In the genomic region with DNA sequence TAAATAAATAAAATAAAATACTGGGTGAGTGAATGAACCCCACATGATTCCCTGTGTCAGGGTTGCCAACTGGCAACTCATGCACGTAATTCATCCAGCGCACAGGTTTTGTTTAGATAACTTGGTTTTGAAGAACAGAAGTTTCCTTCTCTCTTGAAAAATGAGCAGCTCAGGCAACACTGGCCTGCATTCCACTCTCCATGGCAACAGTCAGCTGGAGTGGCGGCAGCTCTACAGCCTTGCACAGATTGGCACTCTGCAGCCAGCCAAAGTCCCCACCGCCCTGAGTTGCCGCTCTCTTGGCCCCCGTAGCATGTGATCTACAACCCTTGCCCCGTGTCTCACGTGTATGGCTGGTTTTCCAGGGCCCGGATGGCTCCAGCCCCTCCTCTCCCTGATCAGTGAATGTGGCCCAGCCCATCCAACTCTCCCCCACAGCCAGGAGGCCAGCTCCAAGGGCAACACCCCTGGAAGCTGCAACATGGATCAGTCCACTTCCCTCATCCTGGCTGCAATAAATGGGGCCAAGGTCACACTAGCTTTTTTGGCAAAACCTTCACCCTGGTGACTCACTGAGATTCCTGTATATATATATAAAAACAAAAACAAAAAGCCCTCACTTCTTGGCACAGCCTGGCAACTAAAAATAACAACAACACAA, we compare ENCODE assay signal across 10 cellular contexts. TPM values are rescaled to one million over a fixed set of nuclear protein-coding genes. Genes with fewer than 3 reads are reported as not detected.
A peak's percentile ranks its signal among the peaks of the same experiment; 100 is the strongest.
DNase-seq lines count a peak whose midpoint lies in the region; ATAC-seq and TF ChIP-seq lines count a peak whose summit lies in the region.
"Not testable (repeated sequence)": the region's sequence is repeated elsewhere in the genome, so short reads cannot be mapped to it uniquely, and the experiment has no call there.
"Had no signal": no experiment of that assay in that cellular context is flagged by ENCODE, and none has a peak within 500 bp of the region (broad histone marks: within the 10 kb centered on the region; RNA-seq: fewer than 3 reads in every experiment).

No MANE protein-coding gene starts in this region.

- DNase-seq in DMS53 treated with DMSO at 0.1 percent for 48 hours (lab: John Stamatoyannopoulos, UW; ENCODE audit: unreplicated experiment) (peak; percentile 45), MG63 (peak; percentile 92), Peyer's patch (peak in 2 of 3 donors; percentile 70 to 83), brain pericyte (ENCODE audit: low read depth, low spot score) (peak; percentile 79), foreskin fibroblast (peak; percentile 96 to 97), right lobe of liver (peak; percentile 73 to 92 (median 91)), pulmonary artery endothelial cell (ENCODE audit: low read depth, low spot score) (peak; percentile 95)
- not testable (repeated sequence) for DNase-seq in vagina (ENCODE audit: extremely low spot score in 2 of 2)

- ATAC-seq in right lobe of liver, result peak; percentile 40 to 65 (median 50)

- not testable (repeated sequence) for TF ChIP-seq CTCF in Peyer's patch (IDR thresholded peaks at IDR 0.05); foreskin fibroblast (IDR thresholded peaks at IDR 0.05; ENCODE audit: low read depth, low read length); right lobe of liver (IDR thresholded peaks at IDR 0.05); vagina (IDR thresholded peaks at IDR 0.05)

- 22% methylated on average over 4 of the region's 9 CpGs for WGBS in right lobe of liver (ENCODE audit: insufficient coverage, low coverage, low lambda C conversion rate, missing lambda C conversion rate)

- not testable (repeated sequence) for H3K9me3 ChIP-seq in MG63, Peyer's patch, right lobe of liver, vagina

- not testable (repeated sequence) for H3K36me3 ChIP-seq in MG63, Peyer's patch, right lobe of liver, vagina

- H3K27me3 ChIP-seq in MG63, Peyer's patch, right lobe of liver, vagina: not testable (repeated sequence)

- not testable (repeated sequence) for H3K4me3 ChIP-seq in MG63, Peyer's patch, right lobe of liver, vagina
- peak overlapping the region in 1 of 2 donors; percentile 15 for H3K4me3 ChIP-seq in foreskin fibroblast (ENCODE audit: low read depth in 1 of 2, low read length in 2 of 2)

- H3K27ac ChIP-seq in Peyer's patch (peak overlapping the region; percentile 13 to 93 (median 72)), right lobe of liver (peak overlapping the region; percentile 73 to 92 (median 91)), vagina (peak overlapping the region; percentile 73)

- H3K4me1 ChIP-seq in Peyer's patch (peaks cover 0 to 11% (median 0%) of the 10 kb centered on the region in 4 donors), right lobe of liver (peaks cover 0 to 44% (median 18%) of the 10 kb centered on the region in 4 donors), vagina (peaks cover 11% of the 10 kb centered on the region)

- intact Hi-C loops in right lobe of liver (cut with DNase I); vagina (cut with DNase I): not testable (repeated sequence)

- peak in 1 of 2 donors; percentile 9 for TF ChIP-seq POLR2A in Peyer's patch (IDR thresholded peaks at IDR 0.05)
- TF ChIP-seq POLR2A in right lobe of liver (IDR thresholded peaks at IDR 0.05); vagina (IDR thresholded peaks at IDR 0.05): not testable (repeated sequence)

RNA-seq across cellular contexts. Expression of gene AQP7, which starts 11.1 kb away (rescaled TPM):
- not detected in 2 replicates for total RNA-seq in MG63 (2014; rRNA removed; shearing (Covaris generic); ENCODE audit: low replicate concordance)
- total RNA-seq in Peyer's patch, result 100 to 1,000 TPM in 1 of 4 donors, 10 to 100 TPM in 2, 1 to 10 TPM in 1; 5.0 to 119 (median 79.2) TPM
- total RNA-seq in right lobe of liver, result 10 to 100 TPM; 10.4 to 25.1 (median 16.6) TPM
- not detected in 2 replicates for total RNA-seq in pulmonary artery endothelial cell
- 6.4 TPM for total RNA-seq in vagina
- total RNA-seq: activated B cell treated with CpG ODN at 0.5 μM for 24 hours, natural killer cell had no signal

RNA-seq across cellular contexts. Expression of gene AQP3, which starts 56.2 kb away (rescaled TPM):
- 19.7 TPM in 1 of 2 replicates, not detected in the other for total RNA-seq in MG63 (2014; rRNA removed; shearing (Covaris generic); ENCODE audit: low replicate concordance)
- total RNA-seq in Peyer's patch, result 100 to 1,000 TPM in 3 of 4 donors, 10 to 100 TPM in 1; 12.4 to 424 (median 260) TPM
- 100 to 1,000 TPM in 3 of 6 experiments, 10 to 100 TPM in 3; 49.7 to 158 (median 109) TPM for total RNA-seq in right lobe of liver
- 0.20 and 0.78 TPM in 2 replicates for total RNA-seq in pulmonary artery endothelial cell
- 868 TPM for total RNA-seq in vagina
